In the genomic region with DNA sequence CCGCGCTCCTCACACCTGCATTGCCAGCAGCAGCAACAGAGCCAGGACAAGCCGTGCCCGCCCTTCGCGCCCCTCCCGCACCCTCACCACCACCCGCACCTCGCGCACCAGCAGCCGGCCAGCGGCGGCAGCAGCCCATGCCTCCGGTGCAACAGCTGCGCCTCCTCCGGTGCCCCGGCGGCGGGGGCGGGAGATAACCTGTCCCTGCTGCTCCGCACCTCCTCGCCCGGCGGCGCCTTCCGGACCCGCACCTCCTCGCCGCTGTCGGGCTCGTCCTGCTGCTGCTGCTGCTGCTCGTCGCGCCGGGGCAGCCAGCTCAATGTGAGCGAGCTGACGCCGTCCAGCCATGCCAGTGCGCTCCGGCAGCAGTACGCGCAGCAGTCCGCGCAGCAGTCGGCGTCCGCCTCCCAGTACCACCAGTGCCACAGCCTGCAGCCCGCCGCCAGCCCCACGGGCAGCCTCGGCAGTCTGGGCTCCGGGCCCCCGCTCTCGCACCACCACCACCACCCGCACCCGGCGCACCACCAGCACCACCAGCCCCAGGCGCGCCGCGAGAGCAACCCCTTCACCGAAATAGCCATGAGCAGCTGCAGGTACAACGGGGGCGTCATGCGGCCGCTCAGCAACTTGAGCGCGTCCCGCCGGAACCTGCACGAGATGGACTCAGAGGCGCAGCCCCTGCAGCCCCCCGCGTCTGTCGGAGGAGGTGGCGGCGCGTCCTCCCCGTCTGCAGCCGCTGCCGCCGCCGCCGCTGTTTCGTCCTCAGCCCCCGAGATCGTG, we compare ENCODE assay signal across 8 cellular contexts. TPM values are rescaled to one million over a fixed set of nuclear protein-coding genes. Genes with fewer than 3 reads are reported as not detected.
DNase-seq lines count a peak whose midpoint lies in the region; TF ChIP-seq lines count a peak whose summit lies in the region.

No MANE protein-coding gene starts in this region.

- no peak overlapping the region for H2AK5ac ChIP-seq in trophoblast cell (ENCODE audit: low read length)

- H3K9me3 ChIP-seq in GM23248 (ENCODE audit: low read depth) = no peaks in the 10 kb centered on the region
- no peaks in the 10 kb centered on the region for H3K9me3 ChIP-seq in trophoblast cell (ENCODE audit: insufficient read depth, low read depth, low read length)

- no peaks in the 10 kb centered on the region for H4K20me1 ChIP-seq in GM23248 (ENCODE audit: insufficient read depth)

- H2BK120ac ChIP-seq in trophoblast cell (ENCODE audit: insufficient read depth, low read length, poor library complexity) = no peak overlapping the region

- H3K27me3 ChIP-seq in GM23248 (replicated peaks; ENCODE audit: insufficient read depth) = peaks cover 57% of the 10 kb centered on the region
- peaks cover 15% of the 10 kb centered on the region for H3K27me3 ChIP-seq in trophoblast cell (ENCODE audit: insufficient read depth, low read length)

- no peak overlapping the region for H3K4ac ChIP-seq in trophoblast cell (ENCODE audit: low read depth, low read length)

- no peak overlapping the region for H4K12ac ChIP-seq in trophoblast cell (ENCODE audit: low read depth, low read length)

- H3K4me1 ChIP-seq in GM23248 (ENCODE audit: insufficient read depth) (no peaks in the 10 kb centered on the region), trophoblast cell (ENCODE audit: control insufficient read depth in 1 of 2, insufficient read depth in 2 of 2, low read length in 2 of 2) (peaks cover 8 to 11% of the 10 kb centered on the region in 2 experiments)

- no peak overlapping the region for H3K9ac ChIP-seq in GM23248
- H3K9ac ChIP-seq in trophoblast cell (ENCODE audit: low read length) = no peak overlapping the region

- H3K23ac ChIP-seq in trophoblast cell (ENCODE audit: low read length) = no peak overlapping the region

- H3K79me2 ChIP-seq in GM23248 (ENCODE audit: insufficient read depth) (no peaks in the 10 kb centered on the region), trophoblast cell (ENCODE audit: control insufficient read depth, insufficient read depth, low read length, poor library complexity) (no peaks in the 10 kb centered on the region)

- H3K9me2 ChIP-seq in GM23248 (ENCODE audit: insufficient read depth) = no peaks in the 10 kb centered on the region

- H3K4me3 ChIP-seq in GM23248 = no peak overlapping the region
- H3K4me3 ChIP-seq in fibroblast of pulmonary artery (replicated peaks; ENCODE audit: low read depth, low read length) = peak overlapping the region; percentile 38
- H3K4me3 ChIP-seq in trophoblast cell (ENCODE audit: low read depth, low read length) = peak overlapping the region; percentile 85

- peaks cover 2% of the 10 kb centered on the region for H3K79me1 ChIP-seq in trophoblast cell (ENCODE audit: low read length)

- no peak overlapping the region for H2AFZ ChIP-seq in GM23248
- peak overlapping the region; percentile 82 for H2AFZ ChIP-seq in trophoblast cell (ENCODE audit: insufficient read depth, low read length, poor library complexity)

- no peaks in the 10 kb centered on the region for H3F3A ChIP-seq in GM23248 (ENCODE audit: insufficient read depth)

- H3K27ac ChIP-seq in GM23248 (no peak overlapping the region), trophoblast cell (ENCODE audit: low read depth, low read length) (no peak overlapping the region)

- H3K36me3 ChIP-seq in GM23248 (ENCODE audit: low read depth) = no peaks in the 10 kb centered on the region
- H3K36me3 ChIP-seq in trophoblast cell (ENCODE audit: control insufficient read depth in 1 of 2, insufficient read depth in 2 of 2, low read length in 2 of 2) = no peaks in the 10 kb centered on the region

- no peak overlapping the region for H2BK12ac ChIP-seq in trophoblast cell (ENCODE audit: low read length)

- H4K8ac ChIP-seq in trophoblast cell (ENCODE audit: low read depth, low read length) = no peak overlapping the region

- in situ Hi-C loops in GM23248 (cut with MboI) = no loop called here

- no peak overlapping the region for H4K91ac ChIP-seq in trophoblast cell (ENCODE audit: low read depth, low read length)

- H3K4me2 ChIP-seq in GM23248 (ENCODE audit: unreplicated experiment) (no peak overlapping the region), trophoblast cell (ENCODE audit: low read length) (peak overlapping the region; percentile 100)

- H2BK5ac ChIP-seq in trophoblast cell (ENCODE audit: low read depth, low read length, poor library complexity) = no peak overlapping the region

- DNase-seq in DMS 273 (lab: John Stamatoyannopoulos, UW; ENCODE audit: unreplicated experiment) = peak; percentile 82
- no peak for DNase-seq in DMS 273 treated with DMSO at 0.1 percent for 48 hours (lab: John Stamatoyannopoulos, UW)
- DNase-seq in GM23248 = peak; percentile 4
- peak; percentile 32 for DNase-seq in NOMO-1 treated with DMSO at 0.1 percent for 48 hours (lab: John Stamatoyannopoulos, UW; ENCODE audit: unreplicated experiment)
- DNase-seq in fibroblast of pulmonary artery (ENCODE audit: low read depth) = no peak
- DNase-seq in trophoblast cell = peak in 1 of 2 donors; percentile 0
- no peak for DNase-seq in LoVo (ENCODE audit: low spot score)
- DNase-seq in inferior parietal cortex (ENCODE audit: extremely low spot score) = no peak

- 1 to 3% methylated on average over 48 to 65 of the region's 87 CpGs for WGBS in GM23248 (ENCODE audit: low coverage in 1 of 2, low lambda C conversion rate in 2 of 2, missing lambda C conversion rate in 2 of 2), 2 experiments
- no CpG with 5 or more reads among the region's 87 CpGs for WGBS in trophoblast cell (ENCODE audit: extremely low coverage, insufficient coverage, insufficient read length)

- no peak overlapping the region for H3K14ac ChIP-seq in trophoblast cell (ENCODE audit: low read length)

- no peak for TF ChIP-seq CTCF in fibroblast of pulmonary artery (IDR thresholded peaks at IDR 0.05; ENCODE audit: low read length, missing control alignments)

- H3K18ac ChIP-seq in trophoblast cell (ENCODE audit: low read length) = no peak overlapping the region

RNA-seq across cellular contexts. Expression of a gene that starts 0.5 kb away (rescaled TPM):
- not detected in 2 replicates for total RNA-seq in GM23248 (2014; rRNA removed; shearing (Covaris generic))
- polyA plus RNA-seq in GM23248 (2016; fragmentation: Nextera tagmentation; extraction: Ambion mirVana) = not detected in 2 replicates
- polyA plus RNA-seq in trophoblast cell (2013) = 0.99 and 1.0 TPM in 2 replicates

Comparison
In these comparisons a context has a peak if more than half of its experiments do, and no peak if none do; other contexts are left out.
1. DNase-seq: peak in DMS 273 (single experiment), GM23248 (single experiment) and NOMO-1 treated with DMSO at 0.1 percent for 48 hours (single experiment); none in DMS 273 treated with DMSO at 0.1 percent for 48 hours (single experiment), fibroblast of pulmonary artery (single experiment), LoVo (single experiment) and inferior parietal cortex (single experiment).